In genomic region chr12:56007148-56007891, GRCh38 we compare ENCODE assay signal across 8 cellular contexts. TPM values are rescaled to one million over a fixed set of nuclear protein-coding genes. Genes with fewer than 3 reads are reported as not detected.
A peak's percentile ranks its signal among the peaks of the same experiment; 100 is the strongest.
DNase-seq lines count a peak whose midpoint lies in the region; ATAC-seq, FAIRE-seq and TF ChIP-seq lines count a peak whose summit lies in the region.

No MANE protein-coding gene starts in this region.

- peak overlapping the region; percentile 95 for H3K4me2 ChIP-seq in astrocyte (ENCODE audit: low read length)
- H3K4me2 ChIP-seq in hepatocyte: peak overlapping the region; percentile 88

- peaks cover 4% of the 10 kb centered on the region for H3K36me3 ChIP-seq in astrocyte (ENCODE audit: insufficient read depth, low read length)
- H3K36me3 ChIP-seq in hepatocyte (replicated peaks; ENCODE audit: insufficient read depth, low read depth): no peaks in the 10 kb centered on the region

- FAIRE-seq in astrocyte (lab: Jason Lieb, UNC): no peak
- no peak for FAIRE-seq in urothelium cell line (lab: Jason Lieb, UNC)

- H3K36me3 Mint-ChIP-seq in astrocyte (ENCODE audit: low read depth, unreplicated experiment): peaks cover 16% of the 10 kb centered on the region

- H3K27me3 ChIP-seq in astrocyte (ENCODE audit: insufficient read depth, low read length): no peaks in the 10 kb centered on the region
- no peaks in the 10 kb centered on the region for H3K27me3 ChIP-seq in hepatocyte

- H3K27ac ChIP-seq in astrocyte (ENCODE audit: low read depth, low read length): peak overlapping the region; percentile 27
- H3K27ac ChIP-seq in hepatocyte: peak overlapping the region; percentile 97

- 2% methylated on average over 13 of the region's 52 CpGs for WGBS in hepatocyte (ENCODE audit: low lambda C conversion rate, missing lambda C conversion rate)

- no peaks in the 10 kb centered on the region for H3K9me3 ChIP-seq in astrocyte (ENCODE audit: insufficient read depth, low read depth, low read length)
- no peaks in the 10 kb centered on the region for H3K9me3 ChIP-seq in hepatocyte (ENCODE audit: low read depth)

- H4K20me1 ChIP-seq in astrocyte (ENCODE audit: insufficient read depth, low read length) (no peaks in the 10 kb centered on the region), hepatocyte (ENCODE audit: insufficient read depth, poor library complexity, severe bottlenecking) (no peaks in the 10 kb centered on the region)

- H3K4me3 Mint-ChIP-seq in astrocyte (ENCODE audit: unreplicated experiment): peak overlapping the region; percentile 85

- H3K9me2 ChIP-seq in hepatocyte (replicated peaks; ENCODE audit: insufficient read depth): no peaks in the 10 kb centered on the region

- DNase-seq in GF-D8 (lab: John Stamatoyannopoulos, UW) (peak; percentile 10), NCI-H187 treated with DMSO at 0.1 percent for 48 hours (lab: John Stamatoyannopoulos, UW) (peak; percentile 87), T-helper 22 cell (ENCODE audit: low read depth) (peak; percentile 58), astrocyte (ENCODE audit: low read depth) (peak; percentile 77), hepatocyte (ENCODE audit: low spot score) (peak; percentile 91), putamen (ENCODE audit: low spot score) (peak; percentile 91), urothelium cell line (ENCODE audit: low spot score) (peak; percentile 95)

- H3K4me3 ChIP-seq in astrocyte (ENCODE audit: insufficient read depth, low read depth, low read length): peak overlapping the region; percentile 72
- H3K4me3 ChIP-seq in hepatocyte: peak overlapping the region; percentile 63

- H3K4me1 ChIP-seq in astrocyte (ENCODE audit: insufficient read depth, low read length) (no peaks in the 10 kb centered on the region), hepatocyte (ENCODE audit: insufficient read depth) (peaks cover 22% of the 10 kb centered on the region)

- peaks cover 16% of the 10 kb centered on the region for H3K4me1 Mint-ChIP-seq in astrocyte (ENCODE audit: low read depth, unreplicated experiment)

- peak overlapping the region; percentile 76 for H3K9ac ChIP-seq in astrocyte (ENCODE audit: low read length)

- H3K79me2 ChIP-seq in astrocyte (ENCODE audit: insufficient read depth, low read length) (no peaks in the 10 kb centered on the region), hepatocyte (no peaks in the 10 kb centered on the region)

- peak; percentile 64 for ATAC-seq in HG02623 (IDR thresholded peaks at IDR 0.05; ENCODE audit: unreplicated experiment)

- TF ChIP-seq CTCF in astrocyte (IDR thresholded peaks at IDR 0.05; ENCODE audit: insufficient read depth, low read depth, low read length): no peak
- TF ChIP-seq CTCF in hepatocyte (IDR thresholded peaks at IDR 0.05; ENCODE audit: poor library complexity): no peak

- peak overlapping the region; percentile 89 for H2AFZ ChIP-seq in astrocyte (ENCODE audit: low read depth, low read length)
- H2AFZ ChIP-seq in hepatocyte: peak overlapping the region; percentile 95

- H3K27me3 Mint-ChIP-seq in astrocyte (ENCODE audit: low read depth, unreplicated experiment): no peaks in the 10 kb centered on the region

- no peaks in the 10 kb centered on the region for H3K9me3 Mint-ChIP-seq in astrocyte (ENCODE audit: unreplicated experiment)

- H3K27ac Mint-ChIP-seq in astrocyte (ENCODE audit: unreplicated experiment): no peak overlapping the region

RNA-seq across cellular contexts. Expression of gene SUOX, which starts 10.2 kb away (rescaled TPM):
- total RNA-seq in astrocyte: 13.6 and 14.3 TPM in 2 replicates
- total RNA-seq in hepatocyte: 26.9 and 30.2 TPM in 2 replicates
- polyA plus RNA-seq in hepatocyte: 19.7 and 25.6 TPM in 2 replicates

RNA-seq across cellular contexts. Expression of gene IKZF4, which starts 13.5 kb away (rescaled TPM):
- total RNA-seq in astrocyte (5.6 and 6.9 TPM in 2 replicates), hepatocyte (1.6 and 6.7 TPM in 2 replicates)
- polyA plus RNA-seq in hepatocyte: 3.5 and 5.3 TPM in 2 replicates

RNA-seq across cellular contexts. Expression of gene RAB5B, which starts 33.4 kb away (rescaled TPM):
- total RNA-seq in astrocyte (110 and 127 TPM in 2 replicates), hepatocyte (79.1 and 93.4 TPM in 2 replicates)
- 101 and 103 TPM in 2 replicates for polyA plus RNA-seq in hepatocyte

RNA-seq across cellular contexts. Expression of gene RPS26, which starts 34.4 kb away (rescaled TPM):
- total RNA-seq in astrocyte (39.4 and 45.9 TPM in 2 replicates), hepatocyte (665 and 673 TPM in 2 replicates)
- polyA plus RNA-seq in hepatocyte: 245 and 252 TPM in 2 replicates

RNA-seq across cellular contexts. Expression of gene CDK2, which starts 40.7 kb away (rescaled TPM):
- total RNA-seq in astrocyte (37.8 and 44.3 TPM in 2 replicates), hepatocyte (26.6 and 31.1 TPM in 2 replicates)
- polyA plus RNA-seq in hepatocyte: 23.9 and 25.8 TPM in 2 replicates

Comparison
In these comparisons a context has a peak if more than half of its experiments do, and no peak if none do; other contexts are left out.
1. Peak in every context shown above with its lines: DNase-seq, ATAC-seq, H3K4me3 ChIP-seq and H3K27ac ChIP-seq.
2. DNase-seq: peak in every context shown above with its lines; median percentile 95 in urothelium cell line; 91 in hepatocyte; 91 in putamen; 87 in NCI-H187 treated with DMSO at 0.1 percent for 48 hours; 77 in astrocyte; 58 in T-helper 22 cell; 10 in GF-D8.